10 cellular contexts compared by ENCODE assay signal in the genomic region with DNA sequence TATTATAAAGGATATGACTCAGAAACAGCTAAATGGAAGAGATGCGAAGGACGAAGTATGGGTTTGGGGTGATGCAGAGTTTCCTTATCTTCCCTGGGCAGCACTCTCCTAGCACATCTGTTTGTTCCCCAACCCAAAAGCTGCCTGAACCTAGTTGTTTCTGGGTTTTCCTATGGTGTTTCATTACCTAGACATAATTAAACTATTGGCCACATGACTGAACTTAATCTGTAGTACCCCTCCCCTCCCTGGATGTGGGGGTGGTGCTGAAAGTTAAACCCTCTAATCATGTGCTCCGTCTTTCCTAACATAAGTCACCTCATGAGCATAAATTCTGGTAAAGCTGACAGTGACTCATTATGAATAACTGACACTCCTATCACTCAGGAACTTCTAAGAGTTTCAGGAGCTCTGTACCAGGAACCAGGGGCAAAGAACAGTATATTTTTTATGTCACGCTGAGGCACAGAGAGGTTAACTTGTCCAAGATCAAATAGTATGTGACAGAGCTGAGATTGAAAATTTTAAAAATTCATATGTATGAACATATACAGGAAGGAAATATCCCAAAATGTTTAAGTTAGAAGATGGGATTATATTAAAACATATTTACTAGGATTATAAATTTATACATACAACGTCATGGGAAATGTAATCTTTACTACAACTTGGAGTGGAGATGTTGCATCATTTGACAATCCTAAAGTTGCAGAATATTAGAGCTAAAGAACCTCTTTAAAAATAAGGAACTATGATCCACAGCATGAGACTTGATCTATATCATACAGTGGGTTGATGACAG. TPM values are rescaled to one million over a fixed set of nuclear protein-coding genes. Genes with fewer than 3 reads are reported as not detected.
DNase-seq lines count a peak whose midpoint lies in the region; ATAC-seq lines count a peak whose summit lies in the region.
"Had no signal": no experiment of that assay in that cellular context is flagged by ENCODE, and none has a peak within 500 bp of the region (broad histone marks: within the 10 kb centered on the region; RNA-seq: fewer than 3 reads in every experiment).

No MANE protein-coding gene starts in this region.

- no peak for ATAC-seq in HG02642 (IDR thresholded peaks at IDR 0.05; ENCODE audit: poor library complexity, unreplicated experiment)
- ATAC-seq in HG02970 (IDR thresholded peaks at IDR 0.05; ENCODE audit: low FRiP score, unreplicated experiment), result no peak

- DNase-seq in 8988T (peak; percentile 26), LHCN-M2 (ENCODE audit: low read depth) (peak; percentile 96), left kidney (ENCODE audit: low read depth, low spot score) (peak; percentile 70), NCI-H2196 treated with DMSO at 0.1 percent for 48 hours (lab: John Stamatoyannopoulos, UW; ENCODE audit: unreplicated experiment) (no peak), NCI-H345 (lab: John Stamatoyannopoulos, UW) (no peak)
- DNase-seq in activated T-cell treated with anti-CD3 and anti-CD28 coated beads, Interleukin-2, amount 50 U/mL, for 48 hours, result peak; percentile 77 to 79
- DNase-seq: DMS 273 treated with DMSO at 0.1 percent for 48 hours, H9 had no signal

RNA-seq across cellular contexts. Expression of a gene that starts 4.8 kb away (rescaled TPM):
- total RNA-seq in LHCN-M2 (2014; rRNA removed), result 100 and 104 TPM in 2 replicates
- 11.5 TPM for polyA plus RNA-seq in LHCN-M2 (2012)

Comparison
In these comparisons a context has a peak if more than half of its experiments do, and no peak if none do; other contexts are left out.
1. DNase-seq: peak in 8988T (single experiment), LHCN-M2 (single experiment), activated T-cell treated with anti-CD3 and anti-CD28 coated beads, Interleukin-2, amount 50 U/mL, for 48 hours (2 of 2) and left kidney (single experiment); none in NCI-H2196 treated with DMSO at 0.1 percent for 48 hours (single experiment) and NCI-H345 (single experiment).